30 cellular contexts compared by ENCODE assay signal in the genomic region with DNA sequence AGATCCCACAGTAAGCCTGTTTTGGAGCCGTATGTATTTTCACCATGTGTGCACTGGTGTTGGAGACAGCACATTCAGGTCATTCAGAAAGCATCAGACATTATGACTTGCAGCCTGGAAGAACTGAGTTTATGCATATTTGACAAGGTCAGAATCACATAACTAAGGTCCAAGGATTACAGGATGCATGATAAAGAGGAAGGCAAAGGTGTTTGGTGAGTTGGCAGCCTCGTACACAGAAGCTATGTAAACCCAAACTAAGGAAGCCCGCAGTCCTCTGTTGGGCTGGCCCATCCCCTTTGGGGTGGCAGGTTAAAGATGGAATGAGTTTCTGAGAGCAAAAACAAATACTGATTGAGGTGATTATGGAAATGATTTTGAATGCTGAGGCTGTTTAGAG.
"Had no signal": no experiment of that assay in that cellular context is flagged by ENCODE, and none has a peak within 500 bp of the region (broad histone marks: within the 10 kb centered on the region; RNA-seq: fewer than 3 reads in every experiment).

No MANE protein-coding gene starts in this region.

- DNase-seq: activated CD4-positive, alpha-beta memory T cell treated with anti-CD3 and anti-CD28 coated beads for 36 hours; activated CD4-positive, alpha-beta T cell treated with anti-CD3 and anti-CD28 coated beads for 36 hours; activated CD4-positive, alpha-beta T cell treated with anti-CD3 and anti-CD28 coated beads, Interleukin-2, amount 10 ng/mL, durations not matched to agents 24 days and 14 days; activated CD4-positive, CD25-positive, alpha-beta regulatory T cell; activated CD4-positive, CD25-positive, alpha-beta regulatory T cell treated with anti-CD3 and anti-CD28 coated beads, Interleukin-2, amount 50 U/mL, for 72 hours; activated CD8-positive, alpha-beta memory T cell treated with anti-CD3 and anti-CD28 coated beads, Interleukin-2, amount 10 ng/mL, durations not matched to agents 7 days and 5 days; activated CD8-positive, alpha-beta memory T cell treated with anti-CD3 and anti-CD28 coated beads, Interleukin-2, amount 50 U/mL, for 4 hours; activated CD8-positive, alpha-beta T cell treated with anti-CD3 and anti-CD28 coated beads, Interleukin-2, amount 10 ng/mL, durations not matched to agents 7 days and 5 days; activated gamma-delta T cell; activated naive CD4-positive, alpha-beta T cell; activated naive CD4-positive, alpha-beta T cell treated with anti-CD3 and anti-CD28 coated beads, Interleukin-2, amount 10 ng/mL, durations not matched to agents 7 days and 5 days; activated naive CD8-positive, alpha-beta T cell treated with anti-CD3 and anti-CD28 coated beads, Interleukin-2, amount 10 ng/mL, durations not matched to agents 7 days and 5 days; activated T-cell treated with anti-CD3 and anti-CD28 coated beads, Interleukin-2, amount 50 U/mL, for 1 hour; activated T-cell treated with anti-CD3 and anti-CD28 coated beads, Interleukin-2, amount 50 U/mL, for 48 hours; central memory CD4-positive, alpha-beta T cell; cerebellar nuclear complex; colonic mucosa; effector CD8-positive, alpha-beta T cell; esophagus squamous epithelium; foreskin melanocyte; T-helper 1 cell; T-helper 17 cell had no signal

- FAIRE-seq: endometrium, endothelial cell of umbilical vein had no signal

- H3K27ac ChIP-seq: ascending aorta, breast epithelium, cardiac muscle cell, colonic mucosa, epithelial cell of prostate, esophagus squamous epithelium, gastroesophageal sphincter had no signal

- ATAC-seq: activated CD4-positive, alpha-beta T cell treated with anti-CD3 and anti-CD28 coated beads for 36 hours; activated CD8-positive, alpha-beta memory T cell treated with anti-CD3 and anti-CD28 coated beads, Interleukin-2, amount 10 ng/mL, durations not matched to agents 7 days and 5 days; activated CD8-positive, alpha-beta T cell treated with anti-CD3 and anti-CD28 coated beads, Interleukin-2, amount 10 ng/mL, durations not matched to agents 7 days and 5 days; activated naive CD4-positive, alpha-beta T cell treated with anti-CD3 and anti-CD28 coated beads, Interleukin-2, amount 50 U/mL, for 72 hours; gastroesophageal sphincter; T-helper 17 cell had no signal

- H3K4me3 ChIP-seq: ascending aorta, breast epithelium, cardiac muscle cell, colonic mucosa, esophagus squamous epithelium, gastroesophageal sphincter had no signal

- H3K36me3 ChIP-seq: ascending aorta, breast epithelium, cardiac muscle cell, colonic mucosa, esophagus squamous epithelium, gastroesophageal sphincter had no signal

- H3K27me3 ChIP-seq: ascending aorta, breast epithelium, cardiac muscle cell, colonic mucosa, esophagus squamous epithelium, gastroesophageal sphincter had no signal

- H3K9me3 ChIP-seq: ascending aorta, breast epithelium, colonic mucosa, esophagus squamous epithelium, gastroesophageal sphincter had no signal
